Comparison of ENCODE assay signal across 13 cellular contexts in genomic region chr1:225889743-225890142, GRCh38. TPM values are rescaled to one million over a fixed set of nuclear protein-coding genes. Genes with fewer than 3 reads are reported as not detected.
"Had no signal": no experiment of that assay in that cellular context is flagged by ENCODE, and none has a peak within 500 bp of the region (broad histone marks: within the 10 kb centered on the region; RNA-seq: fewer than 3 reads in every experiment).

No MANE protein-coding gene starts in this region.

- H3K9me3 ChIP-seq: adrenal gland, gastroesophageal sphincter, neutrophil, tibial nerve had no signal

- H3K36me3 ChIP-seq: adrenal gland, gastroesophageal sphincter, neutrophil, tibial nerve had no signal

- H3K27me3 ChIP-seq: adrenal gland, neutrophil had no signal

- H3K4me1 ChIP-seq: adrenal gland, tibial nerve had no signal

- H3K27ac ChIP-seq: adrenal gland, coronary artery, epithelial cell of prostate, gastroesophageal sphincter, neutrophil, tibial nerve had no signal

- H3K4me3 ChIP-seq: adrenal gland, coronary artery, gastroesophageal sphincter, tibial nerve had no signal

- DNase-seq: activated CD4-positive, alpha-beta T cell treated with anti-CD3 and anti-CD28 coated beads for 48 hours; activated CD8-positive, alpha-beta memory T cell treated with anti-CD3 and anti-CD28 coated beads for 24 hours; activated naive CD4-positive, alpha-beta T cell treated with anti-CD3 and anti-CD28 coated beads for 36 hours; adrenal gland; caudate nucleus; effector CD8-positive, alpha-beta T cell had no signal

- ATAC-seq: gastroesophageal sphincter had no signal

- FAIRE-seq: keratinocyte had no signal

RNA-seq across cellular contexts. Expression of gene LEFTY1, which starts 0.8 kb away (rescaled TPM):
- total RNA-seq: T-helper 1 cell treated with Interleukin-12 subunit alpha and Interleukin-12 subunit beta and Interleukin-4 antibody, amounts not matched to agents 30 ng/mL and 1 ng/mL, for 36 hours had no signal
- polyA plus RNA-seq: keratinocyte had no signal

RNA-seq across cellular contexts. Expression of gene LEFTY2, which starts 51.3 kb away (rescaled TPM):
- total RNA-seq: T-helper 1 cell treated with Interleukin-12 subunit alpha and Interleukin-12 subunit beta and Interleukin-4 antibody, amounts not matched to agents 30 ng/mL and 1 ng/mL, for 36 hours; tibial nerve had no signal
- polyA plus RNA-seq: keratinocyte had no signal
